8 cellular contexts compared by ENCODE assay signal in genomic region chr2:24792874-24793751, GRCh38. TPM values are rescaled to one million over a fixed set of nuclear protein-coding genes. Genes with fewer than 3 reads are reported as not detected.
DNase-seq lines count a peak whose midpoint lies in the region; ATAC-seq, FAIRE-seq and TF ChIP-seq lines count a peak whose summit lies in the region.

TSS of gene CENPO (plus strand) at chr2:24793425. CDS start at chr2:24793920, 495 bp downstream.
TSS of gene PTRHD1 (minus strand) at chr2:24793391. CDS start at chr2:24793377, 14 bp downstream.

- WGBS in prostate gland = under 1% methylated on average over 70 of the region's 72 CpGs

- H3K4me3 Mint-ChIP-seq in T-helper 17 cell = peak within 1 kb of the TSS; percentile 96

- H3K4me3 ChIP-seq in left ventricle myocardium inferior = peak within 1 kb of the TSS; percentile 79
- H3K4me3 ChIP-seq in prostate gland = peak within 1 kb of the TSS; percentile 67 to 76

- FAIRE-seq in urothelium cell line (lab: Jason Lieb, UNC) = peak; percentile 70

- H3K4me1 Mint-ChIP-seq in T-helper 17 cell = peaks cover 21% of the 10 kb centered on the region

- peaks cover 6% of the 10 kb centered on the region for H3K36me3 Mint-ChIP-seq in T-helper 17 cell (ENCODE audit: low read depth)

- H3K9me3 ChIP-seq in T-helper 17 cell (ENCODE audit: control insufficient read depth, low read length, poor library complexity, severe bottlenecking) (no peaks in the 10 kb centered on the region), left ventricle myocardium inferior (replicated peaks) (no peaks in the 10 kb centered on the region), prostate gland (no peaks in the 10 kb centered on the region)

- peak; percentile 32 for TF ChIP-seq POLR2A in prostate gland (IDR thresholded peaks at IDR 0.05)

- H3K27ac ChIP-seq in left ventricle myocardium inferior (replicated peaks) = peak within 1 kb of the TSS; percentile 99
- peak within 1 kb of the TSS; percentile 96 to 99 for H3K27ac ChIP-seq in prostate gland

- intact Hi-C loops in left ventricle myocardium inferior (cut with micrococcal nuclease) (no loop called here), prostate gland (cut with DNase I) (loop anchor here (10.0 kb wide), 1 partner anchor 298 kb away; the partner anchor contains the start of gene NCOA1)

- no peaks in the 10 kb centered on the region for H3K27me3 Mint-ChIP-seq in T-helper 17 cell

- ATAC-seq in GM18498 (IDR thresholded peaks at IDR 0.05; ENCODE audit: unreplicated experiment) (peak; percentile 92), HG02938 (IDR thresholded peaks at IDR 0.05; ENCODE audit: unreplicated experiment) (peak; percentile 88), T-helper 17 cell (peak; percentile 99)

- H3K4me1 ChIP-seq in left ventricle myocardium inferior = peaks cover 22% of the 10 kb centered on the region
- no peaks in the 10 kb centered on the region for H3K4me1 ChIP-seq in prostate gland (replicated peaks)

- DNase-seq in NCI-H1694 treated with DMSO at 0.1 percent for 48 hours (lab: John Stamatoyannopoulos, UW) (peak; percentile 97), T-helper 17 cell (peak; percentile 88 to 89 (median 88)), amygdala (lab: John Stamatoyannopoulos, UW) (peak; percentile 82 to 100 (median 96)), left ventricle myocardium inferior (peak; percentile 96), prostate gland (ENCODE audit: low spot score) (peak; percentile 96), urothelium cell line (ENCODE audit: low spot score) (peak; percentile 98)

- H3K36me3 ChIP-seq in left ventricle myocardium inferior (peaks cover 6% of the 10 kb centered on the region), prostate gland (no peaks in the 10 kb centered on the region)

- TF ChIP-seq CTCF in left ventricle myocardium inferior (IDR thresholded peaks at IDR 0.05; ENCODE audit: borderline replicate concordance) (peak; percentile 75), prostate gland (IDR thresholded peaks at IDR 0.05) (peak; percentile 19 to 72 (median 66))

- peak within 1 kb of the TSS; percentile 97 for H3K27ac Mint-ChIP-seq in T-helper 17 cell

- H3K27me3 ChIP-seq in left ventricle myocardium inferior (ENCODE audit: low read depth) (no peaks in the 10 kb centered on the region), prostate gland (replicated peaks; ENCODE audit: insufficient read depth) (no peaks in the 10 kb centered on the region)

RNA-seq across cellular contexts. Expression of gene CENPO, which starts in this region (rescaled TPM):
- total RNA-seq in T-helper 17 cell = 1 to 10 TPM; 3.5 to 6.5 TPM
- total RNA-seq in left ventricle myocardium inferior = 2.2 TPM
- 10 to 100 TPM in 1 of 2 donors, 1 to 10 TPM in 1; 9.1 to 24.4 TPM for total RNA-seq in prostate gland

RNA-seq across cellular contexts. Expression of gene PTRHD1, which starts in this region (rescaled TPM):
- 10 to 100 TPM; 19.1 to 21.6 TPM for total RNA-seq in T-helper 17 cell
- total RNA-seq in left ventricle myocardium inferior = 24.3 TPM
- 10 to 100 TPM; 33.9 to 38.6 TPM for total RNA-seq in prostate gland

Comparison
In these comparisons a context has a peak if more than half of its experiments do, and no peak if none do; other contexts are left out.
1. Peak in every context shown above with its lines: DNase-seq, ATAC-seq, H3K4me3 ChIP-seq and H3K27ac ChIP-seq.